1 cellular context compared by ENCODE assay signal in the genomic region with DNA sequence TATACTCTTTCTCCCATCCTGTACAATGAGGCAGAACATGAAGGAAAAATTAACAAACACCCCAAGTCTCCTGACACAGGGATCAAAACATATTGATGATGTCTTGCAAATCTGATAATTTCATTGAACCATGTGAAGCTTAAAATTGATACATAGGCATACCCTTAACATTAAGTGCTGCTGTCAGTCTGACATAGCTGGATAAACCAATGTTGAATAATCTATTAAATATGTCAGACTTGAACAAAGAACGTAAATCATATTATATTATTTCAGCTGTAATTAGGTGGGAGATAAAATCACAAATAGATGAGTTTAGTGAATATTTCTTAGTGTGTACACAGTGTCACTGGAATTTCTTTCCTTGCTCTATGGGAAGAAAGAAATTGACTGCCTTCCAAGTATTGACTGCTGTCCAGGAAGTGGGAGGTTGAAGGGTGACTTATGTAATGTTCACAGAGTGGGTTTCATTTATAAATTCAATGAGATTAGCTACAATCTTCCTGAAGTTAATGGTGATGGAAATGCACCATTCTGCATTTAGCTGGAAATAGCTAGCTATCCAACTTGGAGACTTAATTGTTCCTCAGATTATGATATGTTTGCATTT.
TF ChIP-seq lines count a peak whose summit lies in the region.

No MANE protein-coding gene starts in this region.

TF ChIP-seq in neural cell, 6 proteins besides CTCF, POLR2A, EP300 and RAD21:
- TF ChIP-seq, protein P1, sequence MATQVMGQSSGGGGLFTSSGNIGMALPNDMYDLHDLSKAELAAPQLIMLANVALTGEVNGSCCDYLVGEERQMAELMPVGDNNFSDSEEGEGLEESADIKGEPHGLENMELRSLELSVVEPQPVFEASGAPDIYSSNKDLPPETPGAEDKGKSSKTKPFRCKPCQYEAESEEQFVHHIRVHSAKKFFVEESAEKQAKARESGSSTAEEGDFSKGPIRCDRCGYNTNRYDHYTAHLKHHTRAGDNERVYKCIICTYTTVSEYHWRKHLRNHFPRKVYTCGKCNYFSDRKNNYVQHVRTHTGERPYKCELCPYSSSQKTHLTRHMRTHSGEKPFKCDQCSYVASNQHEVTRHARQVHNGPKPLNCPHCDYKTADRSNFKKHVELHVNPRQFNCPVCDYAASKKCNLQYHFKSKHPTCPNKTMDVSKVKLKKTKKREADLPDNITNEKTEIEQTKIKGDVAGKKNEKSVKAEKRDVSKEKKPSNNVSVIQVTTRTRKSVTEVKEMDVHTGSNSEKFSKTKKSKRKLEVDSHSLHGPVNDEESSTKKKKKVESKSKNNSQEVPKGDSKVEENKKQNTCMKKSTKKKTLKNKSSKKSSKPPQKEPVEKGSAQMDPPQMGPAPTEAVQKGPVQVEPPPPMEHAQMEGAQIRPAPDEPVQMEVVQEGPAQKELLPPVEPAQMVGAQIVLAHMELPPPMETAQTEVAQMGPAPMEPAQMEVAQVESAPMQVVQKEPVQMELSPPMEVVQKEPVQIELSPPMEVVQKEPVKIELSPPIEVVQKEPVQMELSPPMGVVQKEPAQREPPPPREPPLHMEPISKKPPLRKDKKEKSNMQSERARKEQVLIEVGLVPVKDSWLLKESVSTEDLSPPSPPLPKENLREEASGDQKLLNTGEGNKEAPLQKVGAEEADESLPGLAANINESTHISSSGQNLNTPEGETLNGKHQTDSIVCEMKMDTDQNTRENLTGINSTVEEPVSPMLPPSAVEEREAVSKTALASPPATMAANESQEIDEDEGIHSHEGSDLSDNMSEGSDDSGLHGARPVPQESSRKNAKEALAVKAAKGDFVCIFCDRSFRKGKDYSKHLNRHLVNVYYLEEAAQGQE (IDR thresholded peaks at IDR 0.05; ENCODE audit: borderline replicate concordance) = no peak
- TF ChIP-seq TAF1 (IDR thresholded peaks at IDR 0.05; ENCODE audit: low read depth) (no peak), POLR2AphosphoS5 (IDR thresholded peaks at IDR 0.05) (no peak), SMC3 (conservative IDR thresholded peaks at IDR 0.05; ENCODE audit: poor library complexity) (no peak), MXI1 (conservative IDR thresholded peaks at IDR 0.05; ENCODE audit: poor library complexity, severe bottlenecking) (no peak), EZH2 (IDR thresholded peaks at IDR 0.05; ENCODE audit: borderline replicate concordance, insufficient read depth, low read length, poor library complexity, severe bottlenecking) (no peak)
